Comparison of ENCODE assay signal across 1 cellular context in the genomic region with DNA sequence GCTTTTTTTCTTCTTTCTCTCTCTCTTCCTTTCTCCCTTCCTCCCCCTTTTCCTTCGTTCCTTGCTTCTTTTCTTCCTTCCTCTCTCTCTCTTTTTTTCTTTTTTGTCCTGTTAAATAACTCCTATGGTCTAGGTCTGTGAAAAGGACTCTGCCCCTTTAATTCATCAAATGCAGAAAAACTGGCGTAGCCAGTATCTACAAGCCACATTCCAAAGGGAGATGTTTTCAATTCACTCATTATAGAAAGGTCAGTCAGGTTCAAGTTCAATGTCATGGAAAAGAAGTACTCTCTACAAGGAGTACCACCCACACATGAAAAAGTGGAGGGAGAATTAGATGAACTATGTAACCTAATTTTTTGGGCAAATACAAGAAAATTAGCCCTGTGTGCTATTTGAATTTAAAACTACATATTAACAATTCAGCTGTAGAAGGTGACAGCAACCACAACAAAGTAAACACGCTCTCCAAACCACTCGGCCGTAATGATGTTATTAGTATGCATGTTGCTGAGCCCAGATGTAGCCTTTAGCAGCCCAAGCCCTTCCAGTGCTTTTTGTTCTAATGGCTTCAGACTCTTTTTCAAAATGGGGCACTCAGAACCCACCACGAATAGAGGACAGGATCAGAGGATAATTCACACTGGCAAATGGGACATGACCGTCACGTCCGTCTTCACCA.
TF ChIP-seq lines count a peak whose summit lies in the region.

No MANE protein-coding gene starts in this region.

TF ChIP-seq in WTC11, 78 proteins besides CTCF, POLR2A, EP300 and RAD21 (continued from another document):
- no peak for TF ChIP-seq FOXK1 (CRISPR knock-in tag; IDR thresholded peaks at IDR 0.05)
- TF ChIP-seq, protein P1, sequence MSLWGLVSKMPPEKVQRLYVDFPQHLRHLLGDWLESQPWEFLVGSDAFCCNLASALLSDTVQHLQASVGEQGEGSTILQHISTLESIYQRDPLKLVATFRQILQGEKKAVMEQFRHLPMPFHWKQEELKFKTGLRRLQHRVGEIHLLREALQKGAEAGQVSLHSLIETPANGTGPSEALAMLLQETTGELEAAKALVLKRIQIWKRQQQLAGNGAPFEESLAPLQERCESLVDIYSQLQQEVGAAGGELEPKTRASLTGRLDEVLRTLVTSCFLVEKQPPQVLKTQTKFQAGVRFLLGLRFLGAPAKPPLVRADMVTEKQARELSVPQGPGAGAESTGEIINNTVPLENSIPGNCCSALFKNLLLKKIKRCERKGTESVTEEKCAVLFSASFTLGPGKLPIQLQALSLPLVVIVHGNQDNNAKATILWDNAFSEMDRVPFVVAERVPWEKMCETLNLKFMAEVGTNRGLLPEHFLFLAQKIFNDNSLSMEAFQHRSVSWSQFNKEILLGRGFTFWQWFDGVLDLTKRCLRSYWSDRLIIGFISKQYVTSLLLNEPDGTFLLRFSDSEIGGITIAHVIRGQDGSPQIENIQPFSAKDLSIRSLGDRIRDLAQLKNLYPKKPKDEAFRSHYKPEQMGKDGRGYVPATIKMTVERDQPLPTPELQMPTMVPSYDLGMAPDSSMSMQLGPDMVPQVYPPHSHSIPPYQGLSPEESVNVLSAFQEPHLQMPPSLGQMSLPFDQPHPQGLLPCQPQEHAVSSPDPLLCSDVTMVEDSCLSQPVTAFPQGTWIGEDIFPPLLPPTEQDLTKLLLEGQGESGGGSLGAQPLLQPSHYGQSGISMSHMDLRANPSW (CRISPR knock-in tag; conservative IDR thresholded peaks at IDR 0.05; ENCODE audit: low read depth), result no peak
- TF ChIP-seq MXD4 (CRISPR knock-in tag; IDR thresholded peaks at IDR 0.05; ENCODE audit: borderline replicate concordance), result no peak
- TF ChIP-seq, protein P2, sequence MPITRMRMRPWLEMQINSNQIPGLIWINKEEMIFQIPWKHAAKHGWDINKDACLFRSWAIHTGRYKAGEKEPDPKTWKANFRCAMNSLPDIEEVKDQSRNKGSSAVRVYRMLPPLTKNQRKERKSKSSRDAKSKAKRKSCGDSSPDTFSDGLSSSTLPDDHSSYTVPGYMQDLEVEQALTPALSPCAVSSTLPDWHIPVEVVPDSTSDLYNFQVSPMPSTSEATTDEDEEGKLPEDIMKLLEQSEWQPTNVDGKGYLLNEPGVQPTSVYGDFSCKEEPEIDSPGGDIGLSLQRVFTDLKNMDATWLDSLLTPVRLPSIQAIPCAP (CRISPR knock-in tag; IDR thresholded peaks at IDR 0.05), result no peak
- TF ChIP-seq GTF2I (CRISPR knock-in tag; conservative IDR thresholded peaks at IDR 0.05), result no peak
- TF ChIP-seq, protein P3, sequence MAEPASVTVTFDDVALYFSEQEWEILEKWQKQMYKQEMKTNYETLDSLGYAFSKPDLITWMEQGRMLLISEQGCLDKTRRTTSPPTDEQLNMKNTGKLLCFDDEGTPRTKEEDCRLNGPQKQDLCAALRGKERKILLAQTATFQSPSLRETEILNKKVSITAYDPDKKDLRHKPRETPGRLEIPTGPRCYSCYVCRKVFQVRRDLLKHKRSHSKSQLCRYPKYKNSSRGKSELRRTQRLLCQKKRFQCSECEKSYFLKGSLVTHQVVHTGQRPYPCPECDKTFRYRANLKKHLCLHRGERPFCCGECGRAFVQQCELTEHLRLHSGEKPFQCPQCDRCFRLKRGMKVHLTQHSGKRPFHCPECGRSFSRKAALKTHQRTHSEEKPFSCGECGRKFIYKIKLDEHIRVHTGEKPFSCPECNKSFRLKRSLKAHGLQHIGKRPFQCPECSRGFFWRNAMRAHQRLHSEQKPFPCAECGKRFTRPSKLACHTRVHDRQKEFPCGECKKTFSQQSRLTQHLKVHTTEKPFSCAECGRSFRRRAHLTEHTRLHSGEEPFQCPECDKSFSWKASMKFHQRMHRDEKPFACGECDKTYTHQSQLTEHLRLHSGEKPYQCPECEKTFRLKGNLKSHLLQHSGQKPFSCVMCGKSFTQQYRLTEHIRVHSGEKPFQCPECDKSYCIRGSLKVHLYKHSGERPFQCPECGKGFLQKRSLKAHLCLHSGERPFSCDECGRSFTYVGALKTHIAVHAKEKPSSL (CRISPR knock-in tag; conservative IDR thresholded peaks at IDR 0.05), result no peak
- TF ChIP-seq, protein P4, sequence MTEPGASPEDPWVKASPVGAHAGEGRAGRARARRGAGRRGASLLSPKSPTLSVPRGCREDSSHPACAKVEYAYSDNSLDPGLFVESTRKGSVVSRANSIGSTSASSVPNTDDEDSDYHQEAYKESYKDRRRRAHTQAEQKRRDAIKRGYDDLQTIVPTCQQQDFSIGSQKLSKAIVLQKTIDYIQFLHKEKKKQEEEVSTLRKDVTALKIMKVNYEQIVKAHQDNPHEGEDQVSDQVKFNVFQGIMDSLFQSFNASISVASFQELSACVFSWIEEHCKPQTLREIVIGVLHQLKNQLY (CRISPR knock-in tag; IDR thresholded peaks at IDR 0.05), result no peak
- TF ChIP-seq NR2C2 (CRISPR knock-in tag; IDR thresholded peaks at IDR 0.05), result no peak
- no peak for TF ChIP-seq KAT7 (CRISPR knock-in tag; IDR thresholded peaks at IDR 0.05; ENCODE audit: borderline replicate concordance)
- TF ChIP-seq CREB1 (CRISPR knock-in tag; IDR thresholded peaks at IDR 0.05), result no peak
- TF ChIP-seq MYBL2 (CRISPR knock-in tag; IDR thresholded peaks at IDR 0.05), result no peak
- no peak for TF ChIP-seq OVOL2 (CRISPR knock-in tag; IDR thresholded peaks at IDR 0.05; ENCODE audit: borderline replicate concordance)
